In genomic region chr5:180811623-180812119, GRCh38 we compare ENCODE assay signal across 8 cellular contexts. TPM values are rescaled to one million over a fixed set of nuclear protein-coding genes. Genes with fewer than 3 reads are reported as not detected.
DNase-seq lines count a peak whose midpoint lies in the region; ATAC-seq and TF ChIP-seq lines count a peak whose summit lies in the region.

No MANE protein-coding gene starts in this region.

- intact Hi-C loops in testis (cut with DNase I; ENCODE audit: low total_unique reads): no loop called here

- H3K4me3 ChIP-seq in testis: peak overlapping the region; percentile 65 to 71

- no peak for TF ChIP-seq CTCF in testis (IDR thresholded peaks at IDR 0.05)

- H3K4me1 ChIP-seq in testis: peaks cover 37% of the 10 kb centered on the region

- no peaks in the 10 kb centered on the region for H3K27me3 ChIP-seq in testis

- H3K27ac Mint-ChIP-seq in T-helper 1 cell treated with Interleukin-12 subunit alpha and Interleukin-12 subunit beta and Interleukin-4 antibody, amounts not matched to agents 30 μg/mL and 1 μg/mL, for 36 hours: peak overlapping the region; percentile 92

- TF ChIP-seq POLR2A in testis (IDR thresholded peaks at IDR 0.05): no peak

- H3K27ac ChIP-seq in testis: peak overlapping the region; percentile 99 to 100

- peaks cover 17% of the 10 kb centered on the region for H3K36me3 Mint-ChIP-seq in T-helper 1 cell treated with Interleukin-12 subunit alpha and Interleukin-12 subunit beta and Interleukin-4 antibody, amounts not matched to agents 30 μg/mL and 1 μg/mL, for 36 hours (ENCODE audit: low read depth)

- H3K9me3 ChIP-seq in testis: no peaks in the 10 kb centered on the region

- no peaks in the 10 kb centered on the region for H3K36me3 ChIP-seq in testis (ENCODE audit: low read depth, missing control alignments)

- peaks cover 63% of the 10 kb centered on the region for H3K4me1 Mint-ChIP-seq in T-helper 1 cell treated with Interleukin-12 subunit alpha and Interleukin-12 subunit beta and Interleukin-4 antibody, amounts not matched to agents 30 μg/mL and 1 μg/mL, for 36 hours (ENCODE audit: low read depth)

- WGBS in testis, 2 donors: 59 to 65% methylated on average over 10 of the region's 10 CpGs

- no peak for ATAC-seq in left lobe of liver
- ATAC-seq in GM21381 (IDR thresholded peaks at IDR 0.05; ENCODE audit: unreplicated experiment): no peak

- no peak for DNase-seq in T-helper 1 cell
- DNase-seq in activated CD8-positive, alpha-beta memory T cell treated with anti-CD3 and anti-CD28 coated beads, Interleukin-2, amount 50 U/mL, for 4 hours: peak; percentile 10
- peak; percentile 43 for DNase-seq in left lobe of liver (ENCODE audit: low spot score)
- DNase-seq in testis: peak; percentile 21
- DNase-seq in NCI-H1105 (lab: John Stamatoyannopoulos, UW): no peak
- no peak for DNase-seq in AG08395 (ENCODE audit: low spot score)

- peak overlapping the region; percentile 86 for H3K4me3 Mint-ChIP-seq in T-helper 1 cell treated with Interleukin-12 subunit alpha and Interleukin-12 subunit beta and Interleukin-4 antibody, amounts not matched to agents 30 μg/mL and 1 μg/mL, for 36 hours

- H3K27me3 Mint-ChIP-seq in T-helper 1 cell treated with Interleukin-12 subunit alpha and Interleukin-12 subunit beta and Interleukin-4 antibody, amounts not matched to agents 30 μg/mL and 1 μg/mL, for 36 hours (ENCODE audit: low read depth): peaks cover 5% of the 10 kb centered on the region

- no peaks in the 10 kb centered on the region for H3K9me3 Mint-ChIP-seq in T-helper 1 cell treated with Interleukin-12 subunit alpha and Interleukin-12 subunit beta and Interleukin-4 antibody, amounts not matched to agents 30 μg/mL and 1 μg/mL, for 36 hours

RNA-seq across cellular contexts. Expression of gene MGAT1, which starts 9.1 kb away (rescaled TPM):
- total RNA-seq in left lobe of liver (115 TPM), testis (100 to 1,000 TPM in 1 of 2 donors, 10 to 100 TPM in 1; 95.8 to 136 TPM)
- polyA plus RNA-seq in testis (ENCODE audit: insufficient read depth, low read depth, low replicate concordance): 106 TPM

RNA-seq across cellular contexts. Expression of gene ZFP62, which starts 49.4 kb away (rescaled TPM):
- total RNA-seq in left lobe of liver (7.3 TPM), testis (10 to 100 TPM; 27.1 to 32.3 TPM)
- 29.2 TPM for polyA plus RNA-seq in testis (ENCODE audit: insufficient read depth, low read depth, low replicate concordance)

Comparison
In these comparisons a context has a peak if more than half of its experiments do, and no peak if none do; other contexts are left out.
1. DNase-seq: peak in activated CD8-positive, alpha-beta memory T cell treated with anti-CD3 and anti-CD28 coated beads, Interleukin-2, amount 50 U/mL, for 4 hours (single experiment), left lobe of liver (single experiment) and testis (single experiment); none in T-helper 1 cell (0 of 5), NCI-H1105 (single experiment) and AG08395 (single experiment).